10 cellular contexts compared by ENCODE assay signal in genomic region chr9:130765135-130766030, GRCh38.
DNase-seq lines count a peak whose midpoint lies in the region; ATAC-seq, FAIRE-seq and TF ChIP-seq lines count a peak whose summit lies in the region.
"Had no signal": no experiment of that assay in that cellular context is flagged by ENCODE, and none has a peak within 500 bp of the region (broad histone marks: within the 10 kb centered on the region; RNA-seq: fewer than 3 reads in every experiment).

No MANE protein-coding gene starts in this region.

- peak; percentile 40 for DNase-seq in stimulated activated CD4-positive, alpha-beta T cell treated with anti-CD3 and anti-CD28 coated beads, Interleukin-15, amount 100 ng/mL, for 24 hours
- DNase-seq in stimulated activated CD4-positive, alpha-beta T cell treated with anti-CD3 and anti-CD28 coated beads, Interleukin-12 subunit alpha, Interleukin-12 subunit beta, amount 100 ng/mL, for 4 hours: no peak
- DNase-seq in glomerular endothelial cell (ENCODE audit: extremely low read depth, low read depth, low spot score) (peak; percentile 78), frontal cortex (ENCODE audit: low spot score in 2 of 2) (no peak), WERI-Rb-1 (no peak), RWPE1 (ENCODE audit: low spot score) (no peak)
- DNase-seq: COR-L47, esophagus squamous epithelium had no signal

- CTCF ChIA-PET in RWPE1 (lab: Yijun Ruan, JAX): interaction anchor here (1.0 to 1.1 kb wide), 2 partner anchors 98 to 101 kb away, joined by 3 to 5 read pairs; no protein-coding TSS in a partner anchor

- H3K9me3 ChIP-seq in WERI-Rb-1 (ENCODE audit: severe bottlenecking): no peaks in the 10 kb centered on the region
- H3K9me3 ChIP-seq: esophagus squamous epithelium had no signal

- H3K27me3 ChIP-seq in WERI-Rb-1 (ENCODE audit: insufficient read depth, low read depth, severe bottlenecking): no peaks in the 10 kb centered on the region
- H3K27me3 ChIP-seq: esophagus squamous epithelium had no signal

- no peak overlapping the region for H3K27ac ChIP-seq in WERI-Rb-1
- no peak overlapping the region for H3K27ac ChIP-seq in RWPE1

- TF ChIP-seq CTCF in WERI-Rb-1 (IDR thresholded peaks at IDR 0.05; ENCODE audit: low read depth, low read length) (no peak), RWPE1 (conservative IDR thresholded peaks at IDR 0.05; ENCODE audit: low read depth) (no peak)

- peak; percentile 52 for ATAC-seq in HG03457 (IDR thresholded peaks at IDR 0.05; ENCODE audit: unreplicated experiment)
- ATAC-seq in HG02981 (IDR thresholded peaks at IDR 0.05; ENCODE audit: unreplicated experiment): no peak

- POLR2A ChIA-PET in RWPE1 (lab: Yijun Ruan, JAX; ENCODE audit: low non-redundant PET): no interaction called here

- FAIRE-seq in frontal cortex (lab: Jason Lieb, UNC): no peak

- no peaks in the 10 kb centered on the region for H3K36me3 ChIP-seq in WERI-Rb-1
- H3K36me3 ChIP-seq: esophagus squamous epithelium had no signal

- H3K4me3 ChIP-seq in WERI-Rb-1 (ENCODE audit: low read depth, low read length): no peak overlapping the region
- H3K4me3 ChIP-seq: esophagus squamous epithelium had no signal

Comparison
In these comparisons a context has a peak if more than half of its experiments do, and no peak if none do; other contexts are left out.
1. DNase-seq: peak in stimulated activated CD4-positive, alpha-beta T cell treated with anti-CD3 and anti-CD28 coated beads, Interleukin-15, amount 100 ng/mL, for 24 hours (single experiment) and glomerular endothelial cell (single experiment); none in stimulated activated CD4-positive, alpha-beta T cell treated with anti-CD3 and anti-CD28 coated beads, Interleukin-12 subunit alpha, Interleukin-12 subunit beta, amount 100 ng/mL, for 4 hours (single experiment), frontal cortex (0 of 2), WERI-Rb-1 (single experiment) and RWPE1 (single experiment).